In genomic region chr18:60691061-60691460, GRCh38 we compare ENCODE assay signal across 28 cellular contexts.
"Had no signal": no experiment of that assay in that cellular context is flagged by ENCODE, and none has a peak within 500 bp of the region (broad histone marks: within the 10 kb centered on the region; RNA-seq: fewer than 3 reads in every experiment).

No MANE protein-coding gene starts in this region.

- H3K27ac Mint-ChIP-seq: stimulated activated effector memory CD8-positive, alpha-beta T cell treated with anti-CD3 and anti-CD28 coated beads, Interleukin-12 subunit alpha, Interleukin-12 subunit beta, amount 100 ng/mL, for 72 hours; stimulated activated memory B cell treated with anti-CD40 and anti-IgM and Interleukin-4, amounts not matched to agents 10 μg/mL and 1 μg/mL and 100 μg/mL, for 72 hours; stimulated activated naive B cell treated with anti-CD40 and anti-IgM and Interleukin-4, amounts not matched to agents 10 μg/mL and 1 μg/mL and 100 μg/mL, for 72 hours; stimulated activated naive CD8-positive, alpha-beta T cell treated with anti-CD3 and anti-CD28 coated beads, Interleukin-15, amount 100 ng/mL, for 72 hours; stimulated activated naive CD8-positive, alpha-beta T cell treated with anti-CD3 and anti-CD28 coated beads, Interleukin-15, Interleukin-2, amounts not matched to agents 100 ng/mL and 50 ng/mL, for 24 hours; type B pancreatic cell had no signal

- H3K4me3 ChIP-seq: stomach, suprapubic skin, testis, thoracic aorta, thyroid gland, tibial artery, tibial nerve, transverse colon, upper lobe of left lung, upper lobe of right lung, uterus, vagina had no signal

- H3K4me3 Mint-ChIP-seq: stimulated activated effector memory CD8-positive, alpha-beta T cell treated with anti-CD3 and anti-CD28 coated beads, Interleukin-12 subunit alpha, Interleukin-12 subunit beta, amount 100 ng/mL, for 72 hours; stimulated activated memory B cell treated with anti-CD40 and anti-IgM and Interleukin-4, amounts not matched to agents 10 μg/mL and 1 μg/mL and 100 μg/mL, for 72 hours; stimulated activated naive B cell treated with anti-CD40 and anti-IgM and Interleukin-4, amounts not matched to agents 10 μg/mL and 1 μg/mL and 100 μg/mL, for 72 hours; stimulated activated naive CD8-positive, alpha-beta T cell treated with anti-CD3 and anti-CD28 coated beads, Interleukin-15, amount 100 ng/mL, for 72 hours; stimulated activated naive CD8-positive, alpha-beta T cell treated with anti-CD3 and anti-CD28 coated beads, Interleukin-15, Interleukin-2, amounts not matched to agents 100 ng/mL and 50 ng/mL, for 24 hours; type B pancreatic cell had no signal

- H3K36me3 ChIP-seq: stomach, suprapubic skin, thoracic aorta, thyroid gland, tibial artery, tibial nerve, transverse colon, upper lobe of left lung, upper lobe of right lung, uterus, vagina had no signal

- H3K4me1 Mint-ChIP-seq: stimulated activated effector memory CD8-positive, alpha-beta T cell treated with anti-CD3 and anti-CD28 coated beads, Interleukin-12 subunit alpha, Interleukin-12 subunit beta, amount 100 ng/mL, for 72 hours; stimulated activated memory B cell treated with anti-CD40 and anti-IgM and Interleukin-4, amounts not matched to agents 10 μg/mL and 1 μg/mL and 100 μg/mL, for 72 hours; stimulated activated naive B cell treated with anti-CD40 and anti-IgM and Interleukin-4, amounts not matched to agents 10 μg/mL and 1 μg/mL and 100 μg/mL, for 72 hours; stimulated activated naive CD8-positive, alpha-beta T cell treated with anti-CD3 and anti-CD28 coated beads, Interleukin-15, amount 100 ng/mL, for 72 hours had no signal

- H3K4me1 ChIP-seq: stomach, suprapubic skin, testis, thyroid gland, tibial artery, tibial nerve, transverse colon, upper lobe of left lung, upper lobe of right lung, uterus, vagina had no signal

- H3K9me3 Mint-ChIP-seq: stimulated activated memory B cell treated with anti-CD40 and anti-IgM and Interleukin-4, amounts not matched to agents 10 μg/mL and 1 μg/mL and 100 μg/mL, for 72 hours; stimulated activated naive B cell treated with anti-CD40 and anti-IgM and Interleukin-4, amounts not matched to agents 10 μg/mL and 1 μg/mL and 100 μg/mL, for 72 hours; stimulated activated naive CD8-positive, alpha-beta T cell treated with anti-CD3 and anti-CD28 coated beads, Interleukin-15, amount 100 ng/mL, for 72 hours; stimulated activated naive CD8-positive, alpha-beta T cell treated with anti-CD3 and anti-CD28 coated beads, Interleukin-15, Interleukin-2, amounts not matched to agents 100 ng/mL and 50 ng/mL, for 24 hours; type B pancreatic cell had no signal

- H3K27ac ChIP-seq: stomach, suprapubic skin, testis, thoracic aorta, thyroid gland, tibial artery, tibial nerve, transverse colon, upper lobe of left lung, upper lobe of right lung, uterus, vagina had no signal

- DNase-seq: stimulated activated CD4-positive, alpha-beta T cell treated with anti-CD3 and anti-CD28 coated beads, Interleukin-2, amount 100 ng/mL, for 48 hours; stimulated activated CD4-positive, alpha-beta T cell treated with anti-CD3 and anti-CD28 coated beads, Interleukin-4, amount 100 ng/mL, for 24 hours; stimulated activated CD4-positive, alpha-beta T cell treated with anti-CD3 and anti-CD28 coated beads, Interleukin-4, amount 100 ng/mL, for 4 hours; stimulated activated CD8-positive, alpha-beta memory T cell treated with anti-CD3 and anti-CD28 coated beads, Interleukin-4, amount 100 ng/mL, for 48 hours; stimulated activated naive B cell treated with anti-CD40 and anti-IgM and Interleukin-4, amounts not matched to agents 10 μg/mL and 1 μg/mL and 100 μg/mL, for 72 hours; stimulated activated naive CD4-positive, alpha-beta T cell; stimulated activated naive CD4-positive, alpha-beta T cell treated with Interleukin-2 at 50 U/mL for 16 hours; stimulated activated naive CD8-positive, alpha-beta T cell treated with anti-CD3 and anti-CD28 coated beads, Interleukin-15, amount 100 ng/mL, for 72 hours; stimulated activated naive CD8-positive, alpha-beta T cell treated with anti-CD3 and anti-CD28 coated beads, Interleukin-15, Interleukin-2, amounts not matched to agents 100 U/mL and 50 U/mL, for 24 hours; stomach; substantia nigra; testis; thyroid gland; tibial artery; transverse colon; trophoblast cell; upper lobe of left lung; upper lobe of right lung; uterus had no signal

- H3K36me3 Mint-ChIP-seq: stimulated activated effector memory CD8-positive, alpha-beta T cell treated with anti-CD3 and anti-CD28 coated beads, Interleukin-12 subunit alpha, Interleukin-12 subunit beta, amount 100 ng/mL, for 72 hours; stimulated activated memory B cell treated with anti-CD40 and anti-IgM and Interleukin-4, amounts not matched to agents 10 μg/mL and 1 μg/mL and 100 μg/mL, for 72 hours; stimulated activated naive B cell treated with anti-CD40 and anti-IgM and Interleukin-4, amounts not matched to agents 10 μg/mL and 1 μg/mL and 100 μg/mL, for 72 hours; type B pancreatic cell had no signal

- H3K9me3 ChIP-seq: stomach, suprapubic skin, testis, thoracic aorta, thyroid gland, tibial artery, tibial nerve, transverse colon, upper lobe of left lung, upper lobe of right lung, uterus, vagina had no signal

- H3K27me3 Mint-ChIP-seq: stimulated activated memory B cell treated with anti-CD40 and anti-IgM and Interleukin-4, amounts not matched to agents 10 μg/mL and 1 μg/mL and 100 μg/mL, for 72 hours; stimulated activated naive B cell treated with anti-CD40 and anti-IgM and Interleukin-4, amounts not matched to agents 10 μg/mL and 1 μg/mL and 100 μg/mL, for 72 hours; stimulated activated naive CD8-positive, alpha-beta T cell treated with anti-CD3 and anti-CD28 coated beads, Interleukin-15, amount 100 ng/mL, for 72 hours; stimulated activated naive CD8-positive, alpha-beta T cell treated with anti-CD3 and anti-CD28 coated beads, Interleukin-15, Interleukin-2, amounts not matched to agents 100 ng/mL and 50 ng/mL, for 24 hours; type B pancreatic cell had no signal

- FAIRE-seq: urothelium cell line had no signal

- H3K27me3 ChIP-seq: stomach, suprapubic skin, testis, thyroid gland, tibial artery, tibial nerve, transverse colon, upper lobe of left lung, upper lobe of right lung, uterus, vagina had no signal
